In the genomic region with DNA sequence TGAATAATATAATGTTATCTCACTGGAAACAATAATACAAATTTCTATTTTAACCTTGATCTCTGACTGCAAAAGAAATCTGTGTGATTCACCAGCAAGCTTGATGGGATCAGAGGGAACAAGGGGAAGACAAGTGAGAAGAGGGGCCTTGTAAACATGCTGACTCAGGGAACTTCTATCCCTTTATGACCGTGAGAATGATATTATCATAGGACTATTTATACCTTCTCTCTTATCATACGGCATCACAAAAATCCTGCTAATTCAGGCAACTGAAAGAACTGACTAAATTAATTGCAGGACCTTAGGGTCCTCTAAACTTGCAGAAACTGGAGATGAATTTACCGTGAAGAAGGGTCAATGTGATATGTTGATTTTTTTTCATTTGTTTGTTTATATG, we compare ENCODE assay signal across 19 cellular contexts.
DNase-seq lines count a peak whose midpoint lies in the region; TF ChIP-seq lines count a peak whose summit lies in the region.
"Had no signal": no experiment of that assay in that cellular context is flagged by ENCODE, and none has a peak within 500 bp of the region (broad histone marks: within the 10 kb centered on the region; RNA-seq: fewer than 3 reads in every experiment).

No MANE protein-coding gene starts in this region.

- DNase-seq in SK-N-DZ (ENCODE audit: low spot score) (peak; percentile 35), mesenchymal stem cell (peak; percentile 46), Ammon's horn (ENCODE audit: low spot score) (no peak), posterior cingulate gyrus (no peak), GM23248 (no peak), NCI-H345 (lab: John Stamatoyannopoulos, UW) (no peak)
- DNase-seq: CD4-positive, alpha-beta T cell; COR-L47; DND-41; KG1; NCI-H1092 treated with DMSO at 0.1 percent for 48 hours; NCI-H1436 treated with DMSO at 0.1 percent for 48 hours; NCI-H1930; NCI-H524; Peyer's patch; SJCRH30; T-helper 1 cell had no signal

- peaks cover 11% of the 10 kb centered on the region for H3K4me1 ChIP-seq in HEK293 (ENCODE audit: control insufficient read depth, insufficient read depth, low read length)
- no peaks in the 10 kb centered on the region for H3K4me1 ChIP-seq in mesenchymal stem cell (ENCODE audit: control insufficient read depth, insufficient read depth, low read depth, low read length)
- H3K4me1 ChIP-seq in GM23248 (ENCODE audit: insufficient read depth), result peaks cover 10% of the 10 kb centered on the region; the same call in 1 of the 2 replicates
- H3K4me1 ChIP-seq: BLaER1, SJCRH30 had no signal

- H3F3A ChIP-seq in GM23248 (ENCODE audit: insufficient read depth), result peaks cover 9% of the 10 kb centered on the region; the same call in 1 of the 2 replicates

- H3K23ac ChIP-seq in mesenchymal stem cell (ENCODE audit: low read length in 2 of 2), result no peak overlapping the region

- H3K27me3 ChIP-seq in mesenchymal stem cell (ENCODE audit: control insufficient read depth in 1 of 2, insufficient read depth in 1 of 2, low read length in 2 of 2) (no peaks in the 10 kb centered on the region), GM23248 (replicated peaks; ENCODE audit: insufficient read depth) (no peaks in the 10 kb centered on the region)
- H3K27me3 ChIP-seq: BLaER1, Peyer's patch, SJCRH30 had no signal

- no peak overlapping the region for H4K91ac ChIP-seq in mesenchymal stem cell (ENCODE audit: low read length)

- H3K9ac ChIP-seq in mesenchymal stem cell (ENCODE audit: low read length) (no peak overlapping the region), GM23248 (no peak overlapping the region)
- H3K9ac ChIP-seq: BLaER1 had no signal

- intact Hi-C loops in posterior cingulate gyrus (cut with DNase I), result no loop called here

- 47% methylated on average over 1 of the region's 3 CpGs for whole genome bisulfite sequencing in mesenchymal stem cell
- WGBS in GM23248 (ENCODE audit: low coverage in 1 of 2, low lambda C conversion rate in 2 of 2, missing lambda C conversion rate in 2 of 2), 2 experiments, result 96 to 97% methylated on average over 3 of the region's 3 CpGs

- H3K4me3 ChIP-seq in HEK293 (ENCODE audit: low read depth, low read length) (no peak overlapping the region), mesenchymal stem cell (ENCODE audit: insufficient read depth in 1 of 2, low read depth in 1 of 2, low read length in 2 of 2) (no peak overlapping the region), GM23248 (no peak overlapping the region)
- H3K4me3 ChIP-seq: BLaER1, Peyer's patch, SJCRH30 had no signal

- H3K36me3 ChIP-seq in HEK293 (ENCODE audit: control insufficient read depth in 2 of 2, insufficient read depth in 1 of 2, low read length in 2 of 2) (no peaks in the 10 kb centered on the region), mesenchymal stem cell (ENCODE audit: control insufficient read depth in 1 of 2, insufficient read depth in 2 of 2, low read depth in 1 of 2, low read length in 2 of 2) (no peaks in the 10 kb centered on the region), GM23248 (ENCODE audit: low read depth) (no peaks in the 10 kb centered on the region)
- H3K36me3 ChIP-seq: BLaER1, Peyer's patch, SJCRH30 had no signal

- peaks cover 16% of the 10 kb centered on the region for H3K79me1 ChIP-seq in mesenchymal stem cell (replicated peaks; ENCODE audit: low read length, poor library complexity, severe bottlenecking)

- H2BK12ac ChIP-seq in mesenchymal stem cell (ENCODE audit: low read length in 2 of 2), result no peak overlapping the region

- POLR2A ChIA-PET in HEK293 (lab: Yijun Ruan, JAX), result no interaction called here

- no peak overlapping the region for H3K4me2 ChIP-seq in mesenchymal stem cell (ENCODE audit: low read length, poor library complexity, severe bottlenecking)
- no peak overlapping the region for H3K4me2 ChIP-seq in GM23248 (ENCODE audit: unreplicated experiment)
- H3K4me2 ChIP-seq: BLaER1 had no signal

- H3K9me3 ChIP-seq in HEK293 (ENCODE audit: control insufficient read depth, insufficient read depth, low read depth, low read length) (no peaks in the 10 kb centered on the region), mesenchymal stem cell (ENCODE audit: control insufficient read depth, low read length) (no peaks in the 10 kb centered on the region), GM23248 (ENCODE audit: low read depth) (no peaks in the 10 kb centered on the region)
- H3K9me3 ChIP-seq: BLaER1, Peyer's patch, SJCRH30 had no signal

- H2AFZ ChIP-seq in mesenchymal stem cell (ENCODE audit: low read depth, low read length), result no peak overlapping the region
- no peak overlapping the region for H2AFZ ChIP-seq in GM23248

- in situ Hi-C loops in GM23248 (cut with MboI), result no loop called here

- H4K20me1 ChIP-seq in GM23248 (ENCODE audit: insufficient read depth), result 0 out of 2 replicates have a peak, but pooled peaks cover 4% of the 10 kb centered on the region
- H4K20me1 ChIP-seq: BLaER1 had no signal

- H3K9me2 ChIP-seq in GM23248 (ENCODE audit: insufficient read depth), result no peaks in the 10 kb centered on the region; the same call in 1 of the 2 replicates

- H3K27ac ChIP-seq in HEK293 (ENCODE audit: extremely low read depth, low read depth, low read length) (no peak overlapping the region), mesenchymal stem cell (ENCODE audit: low read length, poor library complexity, severe bottlenecking) (no peak overlapping the region), GM23248 (no peak overlapping the region)
- H3K27ac ChIP-seq: BLaER1, Peyer's patch, SJCRH30 had no signal

- H3K4ac ChIP-seq in mesenchymal stem cell (ENCODE audit: low read depth in 1 of 2, low read length in 2 of 2), result no peak overlapping the region

- no peak overlapping the region for H2BK15ac ChIP-seq in mesenchymal stem cell (ENCODE audit: low read depth, poor library complexity, severe bottlenecking)

- no peak overlapping the region for H2AK5ac ChIP-seq in mesenchymal stem cell (ENCODE audit: low read length, severe bottlenecking)

- no peak for TF ChIP-seq CTCF in HEK293 (tag by site-specific recombination; IDR thresholded peaks at IDR 0.05)

- no peak overlapping the region for H3K18ac ChIP-seq in mesenchymal stem cell (ENCODE audit: low read depth in 1 of 2, low read length in 2 of 2)

- CTCF ChIA-PET in HEK293 (lab: Yijun Ruan, JAX), result interaction anchor here (0.6 kb wide), 1 partner anchor 30 kb away, joined by 3 read pairs; no protein-coding TSS in a partner anchor

- 0 out of 2 replicates have a peak, but pooled peaks cover 5% of the 10 kb centered on the region for H3K79me2 ChIP-seq in GM23248 (ENCODE audit: insufficient read depth)

- H2BK5ac ChIP-seq in mesenchymal stem cell (ENCODE audit: low read depth, low read length, poor library complexity, severe bottlenecking), result no peak overlapping the region

- no peak overlapping the region for H3K14ac ChIP-seq in mesenchymal stem cell (ENCODE audit: low read length in 2 of 2)

- H4K8ac ChIP-seq in mesenchymal stem cell (ENCODE audit: low read length), result no peak overlapping the region

- no peak overlapping the region for H2BK120ac ChIP-seq in mesenchymal stem cell (ENCODE audit: low read depth, low read length)

TF ChIP-seq in HEK293, 187 proteins besides CTCF, POLR2A, EP300 and RAD21:
- no peak for TF ChIP-seq ZNF48 (tag by site-specific recombination; IDR thresholded peaks at IDR 0.05)
- peak; percentile 58; the same call in 1 of the 2 replicates for TF ChIP-seq ZNF335 (tag by site-specific recombination; conservative IDR thresholded peaks at IDR 0.05)
- TF ChIP-seq MYNN (tag by site-specific recombination; IDR thresholded peaks at IDR 0.05; ENCODE audit: borderline replicate concordance), result no peak
- TF ChIP-seq, protein P1, sequence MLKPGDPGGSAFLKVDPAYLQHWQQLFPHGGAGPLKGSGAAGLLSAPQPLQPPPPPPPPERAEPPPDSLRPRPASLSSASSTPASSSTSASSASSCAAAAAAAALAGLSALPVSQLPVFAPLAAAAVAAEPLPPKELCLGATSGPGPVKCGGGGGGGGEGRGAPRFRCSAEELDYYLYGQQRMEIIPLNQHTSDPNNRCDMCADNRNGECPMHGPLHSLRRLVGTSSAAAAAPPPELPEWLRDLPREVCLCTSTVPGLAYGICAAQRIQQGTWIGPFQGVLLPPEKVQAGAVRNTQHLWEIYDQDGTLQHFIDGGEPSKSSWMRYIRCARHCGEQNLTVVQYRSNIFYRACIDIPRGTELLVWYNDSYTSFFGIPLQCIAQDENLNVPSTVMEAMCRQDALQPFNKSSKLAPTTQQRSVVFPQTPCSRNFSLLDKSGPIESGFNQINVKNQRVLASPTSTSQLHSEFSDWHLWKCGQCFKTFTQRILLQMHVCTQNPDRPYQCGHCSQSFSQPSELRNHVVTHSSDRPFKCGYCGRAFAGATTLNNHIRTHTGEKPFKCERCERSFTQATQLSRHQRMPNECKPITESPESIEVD (tag by site-specific recombination; IDR thresholded peaks at IDR 0.05), result peak; percentile 18; the same call in 1 of the 2 replicates
- TF ChIP-seq ZNF10 (tag by site-specific recombination; IDR thresholded peaks at IDR 0.05), result no peak
TF ChIP-seq in HEK293: peak in this region for 2.

Comparison
In these comparisons a context has a peak if more than half of its experiments do, and no peak if none do; other contexts are left out.
1. DNase-seq: peak in SK-N-DZ (single experiment) and mesenchymal stem cell (single experiment); none in Ammon's horn (single experiment), posterior cingulate gyrus (0 of 10), GM23248 (single experiment) and NCI-H345 (single experiment).